1 cellular context compared by ENCODE assay signal in genomic region chr14:105015242-105015641, GRCh38.
TF ChIP-seq lines count a peak whose summit lies in the region.

No MANE protein-coding gene starts in this region.

TF ChIP-seq in HEK293, 187 proteins besides CTCF, POLR2A, EP300 and RAD21:
- TF ChIP-seq ZNF10 (tag by site-specific recombination; IDR thresholded peaks at IDR 0.05) = no peak
- no peak for TF ChIP-seq ZNF645 (tag by site-specific recombination; IDR thresholded peaks at IDR 0.05)
- no peak for TF ChIP-seq ZNF629 (tag by site-specific recombination; IDR thresholded peaks at IDR 0.05)
- no peak for TF ChIP-seq ZNF830 (tag by site-specific recombination; IDR thresholded peaks at IDR 0.05; ENCODE audit: low read depth)
- TF ChIP-seq ZSCAN4 (tag by site-specific recombination; IDR thresholded peaks at IDR 0.05) = no peak
- no peak for TF ChIP-seq ZNF211 (tag by site-specific recombination; IDR thresholded peaks at IDR 0.05; ENCODE audit: low read depth)
- TF ChIP-seq ZBTB1 (tag by site-specific recombination; IDR thresholded peaks at IDR 0.05) = no peak
- TF ChIP-seq ZNF311 (tag by site-specific recombination; IDR thresholded peaks at IDR 0.05; ENCODE audit: borderline replicate concordance) = no peak
- no peak for TF ChIP-seq ZNF837 (tag by site-specific recombination; IDR thresholded peaks at IDR 0.05)
- no peak for TF ChIP-seq ZNF792 (tag by site-specific recombination; IDR thresholded peaks at IDR 0.05)
- no peak for TF ChIP-seq ZNF112 (tag by site-specific recombination; IDR thresholded peaks at IDR 0.05)
- TF ChIP-seq SCRT1 (tag by site-specific recombination; IDR thresholded peaks at IDR 0.05; ENCODE audit: borderline replicate concordance) = no peak
- no peak for TF ChIP-seq GFI1B (tag by site-specific recombination; IDR thresholded peaks at IDR 0.05)
- TF ChIP-seq REPIN1 (tag by site-specific recombination; IDR thresholded peaks at IDR 0.05; ENCODE audit: low read depth) = no peak
